ENCODE assay signal across 8 cellular contexts in genomic region chr17:78041401-78042179, GRCh38.
DNase-seq lines count a peak whose midpoint lies in the region; ATAC-seq lines count a peak whose summit lies in the region.

No MANE protein-coding gene starts in this region.

- peaks cover 41% of the 10 kb centered on the region for H3K36me3 Mint-ChIP-seq in activated naive CD8-positive, alpha-beta T cell treated with anti-CD3 and anti-CD28 coated beads, Interleukin-2, amount 10 ng/mL, durations not matched to agents 7 days and 5 days

- no peaks in the 10 kb centered on the region for H3K9me3 Mint-ChIP-seq in activated naive CD8-positive, alpha-beta T cell treated with anti-CD3 and anti-CD28 coated beads, Interleukin-2, amount 10 ng/mL, durations not matched to agents 7 days and 5 days

- H3K27ac ChIP-seq in temporal lobe (ENCODE audit: low read depth, low read length) = peak overlapping the region; percentile 98

- H3K27ac Mint-ChIP-seq in activated naive CD8-positive, alpha-beta T cell treated with anti-CD3 and anti-CD28 coated beads, Interleukin-2, amount 10 ng/mL, durations not matched to agents 7 days and 5 days = no peak overlapping the region

- no peaks in the 10 kb centered on the region for H3K27me3 Mint-ChIP-seq in activated naive CD8-positive, alpha-beta T cell treated with anti-CD3 and anti-CD28 coated beads, Interleukin-2, amount 10 ng/mL, durations not matched to agents 7 days and 5 days

- POLR2A ChIA-PET in activated naive CD8-positive, alpha-beta T cell treated with anti-CD3 and anti-CD28 coated beads, Interleukin-2, amount 10 ng/mL, durations not matched to agents 7 days and 5 days (lab: Charles Lee) = no interaction called here

- H3K4me3 Mint-ChIP-seq in activated naive CD8-positive, alpha-beta T cell treated with anti-CD3 and anti-CD28 coated beads, Interleukin-2, amount 10 ng/mL, durations not matched to agents 7 days and 5 days = peak overlapping the region; percentile 67

- H3K4me1 Mint-ChIP-seq in activated naive CD8-positive, alpha-beta T cell treated with anti-CD3 and anti-CD28 coated beads, Interleukin-2, amount 10 ng/mL, durations not matched to agents 7 days and 5 days = peaks cover 10% of the 10 kb centered on the region

- DNase-seq in NCI-H510A treated with DMSO at 0.1 percent for 48 hours (lab: John Stamatoyannopoulos, UW) (peak; percentile 32), NCI-H510A (lab: John Stamatoyannopoulos, UW) (no peak), hepatic stellate cell (ENCODE audit: low spot score) (peak; percentile 43)
- DNase-seq in activated naive CD8-positive, alpha-beta T cell treated with anti-CD3 and anti-CD28 coated beads, Interleukin-2, amount 10 ng/mL, durations not matched to agents 7 days and 5 days = no peak
- no peak for DNase-seq in stimulated activated CD4-positive, alpha-beta T cell treated with anti-CD3 and anti-CD28 coated beads, Interleukin-15, amount 100 ng/mL, for 24 hours

- ATAC-seq in activated naive CD8-positive, alpha-beta T cell treated with anti-CD3 and anti-CD28 coated beads, Interleukin-2, amount 10 ng/mL, durations not matched to agents 7 days and 5 days (ENCODE audit: low read depth) = no peak
- ATAC-seq in HG03571 (IDR thresholded peaks at IDR 0.05; ENCODE audit: unreplicated experiment) (no peak), HG03097 (IDR thresholded peaks at IDR 0.05; ENCODE audit: low FRiP score, unreplicated experiment) (no peak)

Comparison
In these comparisons a context has a peak if more than half of its experiments do, and no peak if none do; other contexts are left out.
1. DNase-seq: peak in NCI-H510A treated with DMSO at 0.1 percent for 48 hours (single experiment) and hepatic stellate cell (single experiment); none in NCI-H510A (single experiment), activated naive CD8-positive, alpha-beta T cell treated with anti-CD3 and anti-CD28 coated beads, Interleukin-2, amount 10 ng/mL, durations not matched to agents 7 days and 5 days (single experiment) and stimulated activated CD4-positive, alpha-beta T cell treated with anti-CD3 and anti-CD28 coated beads, Interleukin-15, amount 100 ng/mL, for 24 hours (single experiment).